ENCODE assay signal across 17 cellular contexts in genomic region chr1:3190256-3191041, GRCh38.
DNase-seq lines count a peak whose midpoint lies in the region; ATAC-seq, FAIRE-seq and TF ChIP-seq lines count a peak whose summit lies in the region.
"Had no signal": no experiment of that assay in that cellular context is flagged by ENCODE, and none has a peak within 500 bp of the region (broad histone marks: within the 10 kb centered on the region; RNA-seq: fewer than 3 reads in every experiment).

No MANE protein-coding gene starts in this region.

- DNase-seq in H9, result no peak
- DNase-seq in body of pancreas, result no peak
- DNase-seq in lung (ENCODE audit: low spot score), result no peak
- no peak for DNase-seq in tibial nerve (ENCODE audit: low spot score in 2 of 2)
- DNase-seq in SW 1271 (lab: John Stamatoyannopoulos, UW), result no peak
- DNase-seq in T-helper 9 cell, result no peak
- no peak for DNase-seq in GM12892 (ENCODE audit: insufficient read length)
- DNase-seq: DMS53, NCI-H1092, NCI-H1694, NCI-H345, Peyer's patch, Right ventricle myocardium superior had no signal

- TF ChIP-seq CTCF in H9 (conservative IDR thresholded peaks at IDR 0.05) (no peak), body of pancreas (IDR thresholded peaks at IDR 0.05) (no peak), lung (IDR thresholded peaks at IDR 0.05; ENCODE audit: control extremely low read depth, extremely low read depth) (no peak), tibial nerve (IDR thresholded peaks at IDR 0.05) (no peak)

- H3K4me3 Mint-ChIP-seq in H9, result no peak overlapping the region; a peak in 1 of 5 replicates
- H3K4me3 Mint-ChIP-seq: CD14-positive monocyte had no signal

- H3K9me3 ChIP-seq in H9 (ENCODE audit: control insufficient read depth, low read depth, low read length) (no peaks in the 10 kb centered on the region), body of pancreas (no peaks in the 10 kb centered on the region), lung (ENCODE audit: control insufficient read depth in 2 of 2, insufficient read depth in 1 of 2, low read length in 1 of 2) (peaks cover 0 to 2% of the 10 kb centered on the region in 2 donors), tibial nerve (peaks cover 0 to 10% (median 0%) of the 10 kb centered on the region in 4 donors)
- H3K9me3 ChIP-seq: Peyer's patch had no signal

- H3K23me2 ChIP-seq in H9 (ENCODE audit: insufficient read length, low read depth, low read length, poor library complexity, severe bottlenecking), result peaks cover 4% of the 10 kb centered on the region

- no peaks in the 10 kb centered on the region for H4K20me1 ChIP-seq in H9 (ENCODE audit: control insufficient read depth, insufficient read depth, insufficient read length)

- no peak overlapping the region for H3K18ac ChIP-seq in H9 (ENCODE audit: insufficient read length, low read depth, low read length)

- H2BK15ac ChIP-seq in H9 (ENCODE audit: low read depth, low read length), result no peak overlapping the region

- no CpG with 5 or more reads among the region's 32 CpGs for WGBS in H9 (ENCODE audit: extremely low coverage, insufficient read length, low lambda C conversion rate)
- WGBS in body of pancreas, 2 donors, result 68 to 70% methylated on average over 17 to 30 of the region's 32 CpGs
- WGBS in lung, 2 donors, result 80 to 83% methylated on average over 32 of the region's 32 CpGs
- 70% methylated on average over 20 to 32 of the region's 32 CpGs for WGBS in tibial nerve, 2 donors

- H3K79me2 ChIP-seq in H9 (ENCODE audit: insufficient read depth, low read length), result no peaks in the 10 kb centered on the region

- no peak for FAIRE-seq in GM12892 (lab: Jason Lieb, UNC)
- FAIRE-seq: GM18507 had no signal

- no peak overlapping the region for H2BK5ac ChIP-seq in H9 (ENCODE audit: insufficient read length, low read length)

- no peak overlapping the region for H3K56ac ChIP-seq in H9 (ENCODE audit: insufficient read length, low read depth, low read length)

- H4K91ac ChIP-seq in H9 (ENCODE audit: insufficient read length, low read depth, low read length), result no peak overlapping the region

- H2BK20ac ChIP-seq in H9 (ENCODE audit: low read depth, low read length, poor library complexity, severe bottlenecking), result no peak overlapping the region

- H3K9ac ChIP-seq in H9 (ENCODE audit: extremely low read depth, insufficient read length, low read length), result no peak overlapping the region
- H3K9ac ChIP-seq: KMS-11 had no signal

- H3K27me3 ChIP-seq in H9 (ENCODE audit: insufficient read depth, low read length) (no peaks in the 10 kb centered on the region), body of pancreas (no peaks in the 10 kb centered on the region), lung (ENCODE audit: control insufficient read depth, insufficient read depth) (no peaks in the 10 kb centered on the region), tibial nerve (peaks cover 0 to 4% of the 10 kb centered on the region in 2 donors)
- H3K27me3 ChIP-seq: Peyer's patch had no signal

- TF ChIP-seq POLR2A in body of pancreas (IDR thresholded peaks at IDR 0.05) (no peak), tibial nerve (IDR thresholded peaks at IDR 0.05) (no peak), GM12892 (IDR thresholded peaks at IDR 0.05; ENCODE audit: low read depth, low read length) (no peak)

- H3K27ac Mint-ChIP-seq in H9, result peak overlapping the region in 2 of 3 experiments; percentile 68 to 77; a peak in 2 of 7 replicates
- H3K27ac Mint-ChIP-seq: CD14-positive monocyte had no signal

- H3K4me1 ChIP-seq in H9 (ENCODE audit: insufficient read depth, low read length) (no peaks in the 10 kb centered on the region), body of pancreas (peaks cover 40% of the 10 kb centered on the region), lung (ENCODE audit: control insufficient read depth in 2 of 2, insufficient read depth in 2 of 2, low read length in 2 of 2) (peaks cover 3 to 5% of the 10 kb centered on the region in 2 donors), tibial nerve (peaks cover 0 to 47% (median 20%) of the 10 kb centered on the region in 4 donors)

- no peak for ATAC-seq in body of pancreas
- no peak for ATAC-seq in lung (ENCODE audit: insufficient read depth, low FRiP score)
- ATAC-seq: HCT116 had no signal

- H3K14ac ChIP-seq in H9 (ENCODE audit: insufficient read depth, low read length), result peak overlapping the region; percentile 41; the same call in 1 of the 2 replicates

- no peak overlapping the region for H3K23ac ChIP-seq in H9 (ENCODE audit: insufficient read length, low read depth, low read length)

- no peak overlapping the region for H2AFZ ChIP-seq in H9 (ENCODE audit: low read length)

- H3K4me3 ChIP-seq in body of pancreas (no peak overlapping the region), lung (no peak overlapping the region), tibial nerve (no peak overlapping the region)
- H3K4me3 ChIP-seq: Peyer's patch had no signal

- no peak overlapping the region for H3K27ac ChIP-seq in H9 (ENCODE audit: insufficient read length, low read depth, low read length)
- H3K27ac ChIP-seq in body of pancreas, result peak overlapping the region; percentile 15 to 61 (median 50)
- H3K27ac ChIP-seq in lung (ENCODE audit: low read depth in 1 of 2, low read length in 1 of 2), result peak overlapping the region; percentile 21 to 26
- H3K27ac ChIP-seq in tibial nerve, result peak overlapping the region in 3 of 4 donors; percentile 2 to 96 (median 87)
- H3K27ac ChIP-seq: KMS-11, Peyer's patch had no signal

- H3K9me3 Mint-ChIP-seq in H9, result no peaks in the 10 kb centered on the region

- peaks cover 1% of the 10 kb centered on the region for H3K27me3 Mint-ChIP-seq in H9 (ENCODE audit: low read depth)

- H3K36me3 Mint-ChIP-seq in H9 (ENCODE audit: insufficient read depth in 1 of 3, low read depth in 3 of 3), result no peaks in the 10 kb centered on the region
- H3K36me3 Mint-ChIP-seq: CD14-positive monocyte had no signal

- no peak overlapping the region for H2BK120ac ChIP-seq in H9 (ENCODE audit: low read depth, low read length, poor library complexity, severe bottlenecking)

- H3K36me3 ChIP-seq in body of pancreas (replicated peaks in 1 of 2; ENCODE audit: insufficient read depth in 1 of 2, low read depth in 2 of 2) (no peaks in the 10 kb centered on the region), lung (ENCODE audit: control insufficient read depth in 2 of 2, insufficient read depth in 2 of 2, low read length in 2 of 2) (no peaks in the 10 kb centered on the region), tibial nerve (peaks cover 0 to 9% (median 0%) of the 10 kb centered on the region in 3 donors)
- H3K36me3 ChIP-seq: Peyer's patch had no signal

- H2BK12ac ChIP-seq in H9 (ENCODE audit: insufficient read length, low read depth, low read length), result no peak overlapping the region

- intact Hi-C loops in body of pancreas (cut with DNase I), result no loop called here

- no peak overlapping the region for H3K4ac ChIP-seq in H9 (ENCODE audit: low read depth, low read length)

- H4K5ac ChIP-seq in H9 (ENCODE audit: insufficient read length, low read depth, low read length), result no peak overlapping the region

- no peak overlapping the region for H2AK5ac ChIP-seq in H9 (ENCODE audit: insufficient read length, low read length)

- H3K79me1 ChIP-seq in H9 (ENCODE audit: insufficient read depth, low read depth, low read length, poor library complexity, severe bottlenecking), result no peaks in the 10 kb centered on the region

- no peak overlapping the region for H4K8ac ChIP-seq in H9 (replicated peaks; ENCODE audit: insufficient read length, low read depth, low read length)

- peaks cover 12 to 31% of the 10 kb centered on the region in 2 experiments; a peak in 3 of 4 replicates for H3K4me1 Mint-ChIP-seq in H9

- no peak overlapping the region for H3T11ph ChIP-seq in H9 (ENCODE audit: low read length)

- TF ChIP-seq EP300 in tibial nerve (IDR thresholded peaks at IDR 0.05), result no peak

- H3K4me2 ChIP-seq in H9 (ENCODE audit: insufficient read depth, insufficient read length, low read length), result no peak overlapping the region
- H3K4me2 ChIP-seq: KMS-11 had no signal
